ENCODE assay signal across 8 cellular contexts in the genomic region with DNA sequence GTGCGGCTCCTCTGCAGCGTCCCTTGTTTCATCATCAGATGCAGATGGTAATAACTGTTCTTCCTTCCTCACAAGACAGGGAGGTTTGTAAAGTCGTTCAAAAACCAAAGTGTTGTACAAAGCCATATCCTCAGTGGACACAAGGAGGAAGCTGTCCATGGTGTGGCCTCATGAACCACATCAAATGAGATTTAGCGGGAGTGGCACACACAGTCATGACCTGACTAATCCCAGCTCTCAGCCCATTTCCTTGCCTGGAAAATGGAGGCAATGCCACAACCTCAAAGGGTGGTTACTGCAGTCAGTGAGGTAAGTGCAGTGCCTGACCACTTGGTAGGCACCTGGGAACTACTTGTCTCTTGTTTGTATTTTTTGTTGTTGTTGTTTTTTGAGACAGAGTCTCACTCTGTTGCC. TPM values are rescaled to one million over a fixed set of nuclear protein-coding genes. Genes with fewer than 3 reads are reported as not detected.
DNase-seq lines count a peak whose midpoint lies in the region; ATAC-seq and TF ChIP-seq lines count a peak whose summit lies in the region.

No MANE protein-coding gene starts in this region.

- DNase-seq in stimulated activated naive CD8-positive, alpha-beta T cell treated with anti-CD3 and anti-CD28 coated beads, Interleukin-15, Interleukin-2, amounts not matched to agents 100 U/mL and 50 U/mL, for 24 hours = no peak
- DNase-seq in T-cell (no peak), foreskin fibroblast (peak; percentile 20 to 58), vagina (ENCODE audit: extremely low spot score in 2 of 2) (no peak), coronary artery (ENCODE audit: low spot score) (no peak), NCI-H2107 treated with DMSO at 0.1 percent for 48 hours (lab: John Stamatoyannopoulos, UW; ENCODE audit: unreplicated experiment) (no peak)

- no peak for ATAC-seq in stimulated activated naive CD8-positive, alpha-beta T cell treated with anti-CD3 and anti-CD28 coated beads, Interleukin-15, Interleukin-2, amounts not matched to agents 100 U/mL and 50 U/mL, for 24 hours
- ATAC-seq in T-cell (replicated peaks in 1 of 4) (no peak), HG02870 (IDR thresholded peaks at IDR 0.05; ENCODE audit: unreplicated experiment) (no peak)

- peak overlapping the region; percentile 88 for H3K27ac Mint-ChIP-seq in stimulated activated naive CD8-positive, alpha-beta T cell treated with anti-CD3 and anti-CD28 coated beads, Interleukin-15, Interleukin-2, amounts not matched to agents 100 ng/mL and 50 ng/mL, for 24 hours
- peak overlapping the region; percentile 71 to 94 for H3K27ac Mint-ChIP-seq in T-cell

- H3K4me3 ChIP-seq in foreskin fibroblast (ENCODE audit: low read depth in 1 of 2, low read length in 2 of 2) = no peak overlapping the region
- no peak overlapping the region for H3K4me3 ChIP-seq in vagina
- no peak overlapping the region for H3K4me3 ChIP-seq in coronary artery

- POLR2A ChIA-PET in T-cell (lab: Charles Lee) = interaction anchor here in 1 of 2 donors (0.6 kb wide), 1 partner anchor 18 kb away, joined by 3 read pairs; no protein-coding TSS in a partner anchor

- peaks cover 47% of the 10 kb centered on the region for H3K4me1 Mint-ChIP-seq in stimulated activated naive CD8-positive, alpha-beta T cell treated with anti-CD3 and anti-CD28 coated beads, Interleukin-15, Interleukin-2, amounts not matched to agents 100 ng/mL and 50 ng/mL, for 24 hours (ENCODE audit: low read depth)
- H3K4me1 Mint-ChIP-seq in T-cell = peaks cover 45 to 57% (median 50%) of the 10 kb centered on the region in 3 donors

- peaks cover 23% of the 10 kb centered on the region for H3K36me3 Mint-ChIP-seq in stimulated activated naive CD8-positive, alpha-beta T cell treated with anti-CD3 and anti-CD28 coated beads, Interleukin-15, Interleukin-2, amounts not matched to agents 100 ng/mL and 50 ng/mL, for 24 hours (ENCODE audit: low read depth)
- peaks cover 16% of the 10 kb centered on the region for H3K36me3 Mint-ChIP-seq in T-cell

- peaks cover 38% of the 10 kb centered on the region for H3K4me1 ChIP-seq in vagina

- H3K36me3 ChIP-seq in vagina = peaks cover 0 to 20% of the 10 kb centered on the region in 2 donors

- H3K4me3 Mint-ChIP-seq in stimulated activated naive CD8-positive, alpha-beta T cell treated with anti-CD3 and anti-CD28 coated beads, Interleukin-15, Interleukin-2, amounts not matched to agents 100 ng/mL and 50 ng/mL, for 24 hours = peak overlapping the region; percentile 82
- peak overlapping the region in 2 of 3 donors; percentile 7 to 93 for H3K4me3 Mint-ChIP-seq in T-cell

- H3K9me3 ChIP-seq in vagina = no peaks in the 10 kb centered on the region

- peaks cover 4% of the 10 kb centered on the region for H3K27me3 Mint-ChIP-seq in stimulated activated naive CD8-positive, alpha-beta T cell treated with anti-CD3 and anti-CD28 coated beads, Interleukin-15, Interleukin-2, amounts not matched to agents 100 ng/mL and 50 ng/mL, for 24 hours
- H3K27me3 Mint-ChIP-seq in T-cell = peaks cover 3 to 4% of the 10 kb centered on the region in 2 donors

- peaks cover 4% of the 10 kb centered on the region for H3K9me3 Mint-ChIP-seq in stimulated activated naive CD8-positive, alpha-beta T cell treated with anti-CD3 and anti-CD28 coated beads, Interleukin-15, Interleukin-2, amounts not matched to agents 100 ng/mL and 50 ng/mL, for 24 hours
- H3K9me3 Mint-ChIP-seq in T-cell = peaks cover 0 to 4% (median 0%) of the 10 kb centered on the region in 3 donors

- no peak for TF ChIP-seq POLR2A in vagina (IDR thresholded peaks at IDR 0.05)

- TF ChIP-seq CTCF in foreskin fibroblast (IDR thresholded peaks at IDR 0.05; ENCODE audit: low read depth, low read length) = no peak
- no peak for TF ChIP-seq CTCF in vagina (IDR thresholded peaks at IDR 0.05)
- no peak for TF ChIP-seq CTCF in coronary artery (IDR thresholded peaks at IDR 0.05)

- intact Hi-C loops in vagina (cut with DNase I) = loop anchor here (5.0 kb wide), 1 partner anchor 35 kb away; a partner anchor contains a TSS

- peak overlapping the region; percentile 42 for H3K27ac ChIP-seq in vagina
- peak overlapping the region in 1 of 2 donors; percentile 50 for H3K27ac ChIP-seq in coronary artery

- CTCF ChIA-PET in T-cell (lab: Charles Lee) = interaction anchor here in 1 of 2 donors (0.7 kb wide), 1 partner anchor 916 kb away, joined by 3 read pairs; no protein-coding TSS in a partner anchor

- no peaks in the 10 kb centered on the region for H3K27me3 ChIP-seq in vagina

RNA-seq across cellular contexts. Expression of a gene that starts 13.4 kb away (rescaled TPM):
- 10 to 100 TPM; 10.2 to 17.3 (median 15.5) TPM for total RNA-seq in T-cell
- total RNA-seq in vagina = 21.1 TPM

RNA-seq across cellular contexts. Expression of a gene that starts 20.3 kb away (rescaled TPM):
- total RNA-seq in T-cell = 100 to 1,000 TPM in 2 of 5 donors, 10 to 100 TPM in 3; 54.7 to 101 (median 97.4) TPM
- 44.7 TPM for total RNA-seq in vagina

RNA-seq across cellular contexts. Expression of a gene that starts 31.4 kb away (rescaled TPM):
- 100 to 1,000 TPM in 3 of 5 donors, 10 to 100 TPM in 2; 76.4 to 123 (median 110) TPM for total RNA-seq in T-cell
- total RNA-seq in vagina = 48.1 TPM

RNA-seq across cellular contexts. Expression of a gene that starts 33.4 kb away (rescaled TPM):
- total RNA-seq in T-cell (10 to 100 TPM; 20.4 to 28.4 (median 25.1) TPM), vagina (29.5 TPM)

RNA-seq across cellular contexts. Expression of a gene that starts 34.2 kb away (rescaled TPM):
- total RNA-seq in T-cell = 10 to 100 TPM; 24.1 to 43.9 (median 34.0) TPM
- 27.3 TPM for total RNA-seq in vagina

Comparison
In these comparisons a context has a peak if more than half of its experiments do, and no peak if none do; other contexts are left out.
1. DNase-seq: peak in foreskin fibroblast (2 of 2); none in stimulated activated naive CD8-positive, alpha-beta T cell treated with anti-CD3 and anti-CD28 coated beads, Interleukin-15, Interleukin-2, amounts not matched to agents 100 U/mL and 50 U/mL, for 24 hours (single experiment), T-cell (0 of 34), vagina (0 of 2), coronary artery (single experiment) and NCI-H2107 treated with DMSO at 0.1 percent for 48 hours (single experiment).